Comparison of ENCODE assay signal across 8 cellular contexts in genomic region chr2:236179653-236180500, GRCh38. TPM values are rescaled to one million over a fixed set of nuclear protein-coding genes. Genes with fewer than 3 reads are reported as not detected.
DNase-seq lines count a peak whose midpoint lies in the region; TF ChIP-seq lines count a peak whose summit lies in the region.
"Had no signal": no experiment of that assay in that cellular context is flagged by ENCODE, and none has a peak within 500 bp of the region (broad histone marks: within the 10 kb centered on the region; RNA-seq: fewer than 3 reads in every experiment).

No MANE protein-coding gene starts in this region.

- peaks cover 6% of the 10 kb centered on the region for H3K27me3 ChIP-seq in fibroblast of lung (ENCODE audit: control insufficient read depth, insufficient read depth, low read length)
- H3K27me3 ChIP-seq in esophagus squamous epithelium = peaks cover 12 to 97% (median 26%) of the 10 kb centered on the region in 4 donors

- H3K36me3 ChIP-seq in fibroblast of lung (ENCODE audit: control insufficient read depth, insufficient read depth, low read length) (no peaks in the 10 kb centered on the region), esophagus squamous epithelium (no peaks in the 10 kb centered on the region)

- H3K9me3 ChIP-seq in fibroblast of lung (ENCODE audit: control insufficient read depth, insufficient read depth, low read depth, low read length) (no peaks in the 10 kb centered on the region), esophagus squamous epithelium (peaks cover 0 to 4% (median 0%) of the 10 kb centered on the region in 3 donors)

- H2AFZ ChIP-seq in fibroblast of lung (ENCODE audit: low read length) = no peak overlapping the region

- H3K79me2 ChIP-seq in fibroblast of lung (ENCODE audit: control insufficient read depth, insufficient read depth, low read length) = no peaks in the 10 kb centered on the region

- no peak for TF ChIP-seq POLR2A in esophagus squamous epithelium (IDR thresholded peaks at IDR 0.05)

- DNase-seq in GM04503 (ENCODE audit: low read depth) (peak; percentile 28), RKO (ENCODE audit: low spot score) (peak; percentile 77), fibroblast of lung (ENCODE audit: low read depth in 2 of 2) (peak; percentile 13 to 83), retina (peak; percentile 43), NCI-H2081 treated with DMSO at 0.1 percent for 48 hours (lab: John Stamatoyannopoulos, UW) (no peak), esophagus squamous epithelium (lab: John Stamatoyannopoulos, UW) (no peak)
- no peak for DNase-seq in activated CD4-positive, alpha-beta T cell treated with anti-CD3 and anti-CD28 coated beads, Interleukin-2, amount 50 U/mL, for 4 hours

- H3K4me3 ChIP-seq in fibroblast of lung (replicated peaks in 1 of 4; ENCODE audit: control extremely low read depth in 1 of 4, insufficient read depth in 1 of 4, low read depth in 3 of 4, low read length in 4 of 4) (peak overlapping the region in 3 of 4 experiments; percentile 6 to 56 (median 24)), esophagus squamous epithelium (peak overlapping the region in 1 of 4 donors; percentile 3)

- H3K27ac ChIP-seq in fibroblast of lung (ENCODE audit: insufficient read depth, low read length) (no peak overlapping the region), esophagus squamous epithelium (no peak overlapping the region)

- peak overlapping the region; percentile 76 for H3K4me2 ChIP-seq in fibroblast of lung (ENCODE audit: extremely low read depth, insufficient read depth, low read length)

- WGBS in esophagus squamous epithelium, 2 donors = 23 to 29% methylated on average over 10 to 12 of the region's 39 CpGs

- H3K9ac ChIP-seq in fibroblast of lung (ENCODE audit: insufficient read depth, low read length) = peak overlapping the region; percentile 36

- TF ChIP-seq CTCF in fibroblast of lung (conservative IDR thresholded peaks at IDR 0.05 in 1 of 2, IDR thresholded peaks at IDR 0.05 in 1 of 2; ENCODE audit: low read depth in 1 of 2, low read length in 2 of 2) (no peak), esophagus squamous epithelium (IDR thresholded peaks at IDR 0.05) (no peak)

- peaks cover 2% of the 10 kb centered on the region for H3K4me1 ChIP-seq in fibroblast of lung (ENCODE audit: control insufficient read depth, extremely low read depth, insufficient read depth, low read length)
- peaks cover 14 to 31% (median 20%) of the 10 kb centered on the region in 3 donors for H3K4me1 ChIP-seq in esophagus squamous epithelium

- intact Hi-C loops in esophagus squamous epithelium (cut with DNase I) = loop anchor here (5.0 kb wide), 1 partner anchor 403 kb away; no protein-coding TSS in a partner anchor

- no peaks in the 10 kb centered on the region for H4K20me1 ChIP-seq in fibroblast of lung (ENCODE audit: control insufficient read depth, extremely low read depth, insufficient read depth, low read length)

RNA-seq across cellular contexts. Expression of gene GBX2, which starts 11.7 kb away (rescaled TPM):
- total RNA-seq in fibroblast of lung (not detected in 2 replicates), esophagus squamous epithelium (not detected)
- 0.25 TPM in 1 of 2 replicates, not detected in the other for polyA plus RNA-seq in fibroblast of lung
- polyA plus RNA-seq in fibroblast of lung (2012) = 0.16 TPM in 1 of 2 replicates, not detected in the other
- not detected in 2 replicates for polyA minus RNA-seq in fibroblast of lung (ENCODE audit: low replicate concordance)
- total RNA-seq: activated CD8-positive, alpha-beta memory T cell treated with anti-CD3 and anti-CD28 coated beads for 36 hours had no signal

Comparison
In these comparisons a context has a peak if more than half of its experiments do, and no peak if none do; other contexts are left out.
1. DNase-seq: peak in GM04503 (single experiment), RKO (single experiment), fibroblast of lung (2 of 2) and retina (single experiment); none in NCI-H2081 treated with DMSO at 0.1 percent for 48 hours (single experiment), esophagus squamous epithelium (single experiment) and activated CD4-positive, alpha-beta T cell treated with anti-CD3 and anti-CD28 coated beads, Interleukin-2, amount 50 U/mL, for 4 hours (0 of 2).